Comparison of ENCODE assay signal across 15 cellular contexts in genomic region chr17:19298561-19299213, GRCh38.
"Had no signal": no experiment of that assay in that cellular context is flagged by ENCODE, and none has a peak within 500 bp of the region (broad histone marks: within the 10 kb centered on the region; RNA-seq: fewer than 3 reads in every experiment).

No MANE protein-coding gene starts in this region.

- H3K4me3 ChIP-seq: mucosa of descending colon, psoas muscle had no signal

- H3K27me3 Mint-ChIP-seq: activated CD4-positive, alpha-beta memory T cell treated with anti-CD3 and anti-CD28 coated beads for 36 hours; effector memory CD8-positive, alpha-beta T cell; stimulated activated naive CD8-positive, alpha-beta T cell treated with anti-CD3 and anti-CD28 coated beads, Interleukin-15, Interleukin-2, amounts not matched to agents 100 ng/mL and 50 ng/mL, for 24 hours had no signal

- H3K27ac Mint-ChIP-seq: activated CD4-positive, alpha-beta memory T cell treated with anti-CD3 and anti-CD28 coated beads for 36 hours; effector memory CD8-positive, alpha-beta T cell; naive thymus-derived CD8-positive, alpha-beta T cell; stimulated activated naive CD8-positive, alpha-beta T cell treated with anti-CD3 and anti-CD28 coated beads, Interleukin-15, Interleukin-2, amounts not matched to agents 100 ng/mL and 50 ng/mL, for 24 hours; T-helper 2 cell treated with Interferon-gamma antibody and Interleukin-4, amounts not matched to agents 5 μg/mL and 100 μg/mL, for 36 hours had no signal

- ATAC-seq: effector memory CD8-positive, alpha-beta T cell; mucosa of descending colon; naive thymus-derived CD8-positive, alpha-beta T cell; psoas muscle had no signal

- H3K4me3 Mint-ChIP-seq: activated CD4-positive, alpha-beta memory T cell treated with anti-CD3 and anti-CD28 coated beads for 36 hours; effector memory CD8-positive, alpha-beta T cell; naive thymus-derived CD8-positive, alpha-beta T cell; stimulated activated naive CD8-positive, alpha-beta T cell treated with anti-CD3 and anti-CD28 coated beads, Interleukin-15, Interleukin-2, amounts not matched to agents 100 ng/mL and 50 ng/mL, for 24 hours; T-helper 2 cell treated with Interferon-gamma antibody and Interleukin-4, amounts not matched to agents 5 μg/mL and 100 μg/mL, for 36 hours had no signal

- H3K9me3 ChIP-seq: mucosa of descending colon, psoas muscle had no signal

- H3K36me3 Mint-ChIP-seq: activated CD4-positive, alpha-beta memory T cell treated with anti-CD3 and anti-CD28 coated beads for 36 hours; naive thymus-derived CD8-positive, alpha-beta T cell had no signal

- H3K27ac ChIP-seq: psoas muscle had no signal

- DNase-seq: activated CD4-positive, alpha-beta memory T cell treated with anti-CD3 and anti-CD28 coated beads for 36 hours; activated CD4-positive, alpha-beta T cell treated with anti-CD3 and anti-CD28 coated beads for 1 hour; activated gamma-delta T cell treated with Interleukin-2 at 50 U/mL for 16 hours; activated T-cell treated with anti-CD3 and anti-CD28 coated beads, Interleukin-2, amount 50 U/mL, for 48 hours; central memory CD4-positive, alpha-beta T cell; effector memory CD8-positive, alpha-beta T cell; mucosa of descending colon; naive thymus-derived CD8-positive, alpha-beta T cell; occipital lobe; psoas muscle; SIG-M5; stimulated activated CD4-positive, alpha-beta T cell treated with anti-CD3 and anti-CD28 coated beads, Interleukin-2, amount 100 ng/mL, for 48 hours; stimulated activated CD8-positive, alpha-beta memory T cell treated with anti-CD3 and anti-CD28 coated beads, Interleukin-4, amount 100 ng/mL, for 48 hours had no signal

- H3K9me3 Mint-ChIP-seq: activated CD4-positive, alpha-beta memory T cell treated with anti-CD3 and anti-CD28 coated beads for 36 hours; effector memory CD8-positive, alpha-beta T cell; naive thymus-derived CD8-positive, alpha-beta T cell; stimulated activated naive CD8-positive, alpha-beta T cell treated with anti-CD3 and anti-CD28 coated beads, Interleukin-15, Interleukin-2, amounts not matched to agents 100 ng/mL and 50 ng/mL, for 24 hours; T-helper 2 cell treated with Interferon-gamma antibody and Interleukin-4, amounts not matched to agents 5 μg/mL and 100 μg/mL, for 36 hours had no signal
